26 cellular contexts compared by ENCODE assay signal in genomic region chr2:36481709-36482108, GRCh38.
A peak's percentile ranks its signal among the peaks of the same experiment; 100 is the strongest.
DNase-seq lines count a peak whose midpoint lies in the region; ATAC-seq, FAIRE-seq and TF ChIP-seq lines count a peak whose summit lies in the region.
"Had no signal": no experiment of that assay in that cellular context is flagged by ENCODE, and none has a peak within 500 bp of the region (broad histone marks: within the 10 kb centered on the region; RNA-seq: fewer than 3 reads in every experiment).

No MANE protein-coding gene starts in this region.

- POLR2A ChIA-PET in AG04450 (lab: Yijun Ruan, JAX) (no interaction called here), Panc1 (lab: Charles Lee) (no interaction called here), endothelial cell of umbilical vein (lab: Charles Lee) (no interaction called here)

- H3K36me3 ChIP-seq in Panc1 (ENCODE audit: control insufficient read depth, insufficient read depth, low read length) (peaks cover 75% of the 10 kb centered on the region), endothelial cell of umbilical vein (ENCODE audit: control insufficient read depth in 2 of 2, extremely low read depth in 1 of 2, insufficient read depth in 2 of 2, low read length in 2 of 2) (peaks cover 47 to 50% of the 10 kb centered on the region in 2 experiments)

- FAIRE-seq in endothelial cell of umbilical vein (lab: Jason Lieb, UNC): no peak

- no peak overlapping the region for H3K9ac ChIP-seq in endothelial cell of umbilical vein (replicated peaks; ENCODE audit: extremely low read depth, insufficient read depth, low read length)
- H3K9ac ChIP-seq: BLaER1 treated with 17β-estradiol and CSF1 and Interleukin-3, amounts not matched to agents 10 nM and 100 nM had no signal

- H3K9me3 ChIP-seq in AG04450 (ENCODE audit: control insufficient read depth, insufficient read depth, low read length) (peaks cover 7% of the 10 kb centered on the region), Panc1 (ENCODE audit: control insufficient read depth, insufficient read depth, low read depth, low read length) (peaks cover 9% of the 10 kb centered on the region; the same call in 1 of the 2 replicates), endothelial cell of umbilical vein (replicated peaks; ENCODE audit: control insufficient read depth, insufficient read depth, low read length) (no peaks in the 10 kb centered on the region)

- H4K20me1 ChIP-seq in endothelial cell of umbilical vein (replicated peaks; ENCODE audit: control insufficient read depth, extremely low read depth, insufficient read depth, low read length): no peaks in the 10 kb centered on the region
- H4K20me1 ChIP-seq: BLaER1 treated with 17β-estradiol and CSF1 and Interleukin-3, amounts not matched to agents 10 nM and 100 nM had no signal

- peaks cover 51% of the 10 kb centered on the region for H3K79me2 ChIP-seq in endothelial cell of umbilical vein (ENCODE audit: control insufficient read depth, insufficient read depth, low read length)

- H3K9me3 Mint-ChIP-seq in progenitor cell of endocrine pancreas (ENCODE audit: low read depth): peaks cover 3% of the 10 kb centered on the region
- H3K9me3 Mint-ChIP-seq: effector memory CD8-positive, alpha-beta T cell had no signal

- H3K4me3 Mint-ChIP-seq in progenitor cell of endocrine pancreas (ENCODE audit: low read depth): no peak overlapping the region
- H3K4me3 Mint-ChIP-seq: activated CD4-positive, alpha-beta memory T cell treated with anti-CD3 and anti-CD28 coated beads for 36 hours; activated naive CD4-positive, alpha-beta T cell treated with anti-CD3 and anti-CD28 coated beads, Interleukin-2, amount 10 ng/mL, durations not matched to agents 7 days and 5 days; activated T-helper 1 cell treated with anti-CD3 and anti-CD28 coated beads, Interleukin-12 subunit alpha, Interleukin-12 subunit beta, Interleukin-2, Interleukin-4 antibody, amounts not matched to agents 30 ng/mL and 10 ng/mL and 1 ng/mL, durations not matched to agents 14 hours and 24 hours and 36 hours; effector memory CD8-positive, alpha-beta T cell had no signal

- DNase-seq in AG04450 (ENCODE audit: low read depth, low spot score) (no peak), Panc1 (ENCODE audit: low read depth, low spot score) (no peak), endothelial cell of umbilical vein (ENCODE audit: low read depth, low spot score) (no peak), progenitor cell of endocrine pancreas (ENCODE audit: low spot score, unreplicated experiment) (no peak), H4 (ENCODE audit: low spot score) (no peak), NCI-H1930 (lab: John Stamatoyannopoulos, UW) (no peak), T1000 (lab: John Stamatoyannopoulos, UW) (no peak)
- DNase-seq: activated CD4-positive, alpha-beta memory T cell treated with anti-CD3 and anti-CD28 coated beads for 36 hours; activated CD4-positive, CD25-positive, alpha-beta regulatory T cell; activated CD8-positive, alpha-beta memory T cell treated with anti-CD3 and anti-CD28 coated beads, Interleukin-2, amount 50 U/mL, for 4 hours; activated naive CD4-positive, alpha-beta T cell treated with anti-CD3 and anti-CD28 coated beads, Interleukin-2, amount 10 ng/mL, durations not matched to agents 7 days and 5 days; amygdala; effector memory CD8-positive, alpha-beta T cell; foreskin melanocyte; H7; KBM-7; NCI-H1436; NCI-H2107; NCI-H748 treated with DMSO at 0.1 percent for 48 hours; stimulated activated naive CD8-positive, alpha-beta T cell treated with anti-CD3 and anti-CD28 coated beads, Interleukin-15, Interleukin-2, amounts not matched to agents 100 U/mL and 50 U/mL, for 24 hours had no signal

- no peak for TF ChIP-seq CTCF in AG04450 (IDR thresholded peaks at IDR 0.05; ENCODE audit: low read depth, low read length)
- no peak for TF ChIP-seq CTCF in Panc1 (IDR thresholded peaks at IDR 0.05)
- no peak for TF ChIP-seq CTCF in endothelial cell of umbilical vein (IDR thresholded peaks at IDR 0.05; ENCODE audit: extremely low read depth in 1 of 2, insufficient read depth in 1 of 2, low read depth in 1 of 2, low read length in 2 of 2)
- TF ChIP-seq CTCF in progenitor cell of endocrine pancreas (IDR thresholded peaks at IDR 0.05; ENCODE audit: unreplicated experiment): no peak

- no peak overlapping the region for H3K4me2 ChIP-seq in endothelial cell of umbilical vein (ENCODE audit: insufficient read depth, low read length)

- H3K36me3 Mint-ChIP-seq in progenitor cell of endocrine pancreas (ENCODE audit: insufficient read depth): peaks cover 36% of the 10 kb centered on the region
- H3K36me3 Mint-ChIP-seq: activated naive CD4-positive, alpha-beta T cell treated with anti-CD3 and anti-CD28 coated beads, Interleukin-2, amount 10 ng/mL, durations not matched to agents 7 days and 5 days had no signal

- BruUV-seq in Panc1 (replicated peaks; lab: Mats Ljungman, UMichigan): no TSS peak
- no TSS peak for BruUV-seq in endothelial cell of umbilical vein (replicated peaks; lab: Mats Ljungman, UMichigan)

- no peak for TF ChIP-seq POLR2A in endothelial cell of umbilical vein (IDR thresholded peaks at IDR 0.05; ENCODE audit: low read depth, low read length)

- ATAC-seq in Panc1 (no peak), HG02623 (IDR thresholded peaks at IDR 0.05; ENCODE audit: unreplicated experiment) (no peak)
- ATAC-seq: effector memory CD8-positive, alpha-beta T cell; esophagus mucosa; stimulated activated naive CD8-positive, alpha-beta T cell treated with anti-CD3 and anti-CD28 coated beads, Interleukin-15, Interleukin-2, amounts not matched to agents 100 U/mL and 50 U/mL, for 24 hours had no signal

- H3K27me3 ChIP-seq in AG04450 (ENCODE audit: control insufficient read depth, insufficient read depth, low read length) (no peaks in the 10 kb centered on the region), Panc1 (ENCODE audit: control insufficient read depth, insufficient read depth, low read length) (no peaks in the 10 kb centered on the region), endothelial cell of umbilical vein (ENCODE audit: control insufficient read depth in 2 of 2, insufficient read depth in 2 of 2, low read length in 2 of 2) (no peaks in the 10 kb centered on the region)
- H3K27me3 ChIP-seq: BLaER1 treated with 17β-estradiol and CSF1 and Interleukin-3, amounts not matched to agents 10 nM and 100 nM had no signal

- intact Hi-C loops in Panc1 (cut with micrococcal nuclease; ENCODE audit: unreplicated experiment): no loop called here
- intact Hi-C loops in endothelial cell of umbilical vein (cut with micrococcal nuclease): no loop called here

- H3K4me1 ChIP-seq in Panc1 (ENCODE audit: control insufficient read depth, insufficient read depth, low read length) (peaks cover 85% of the 10 kb centered on the region), endothelial cell of umbilical vein (ENCODE audit: control insufficient read depth, extremely low read depth, insufficient read depth, low read length) (peaks cover 91% of the 10 kb centered on the region)

- H3K4me1 Mint-ChIP-seq in progenitor cell of endocrine pancreas (ENCODE audit: low read depth): peaks cover 15% of the 10 kb centered on the region
- H3K4me1 Mint-ChIP-seq: activated naive CD4-positive, alpha-beta T cell treated with anti-CD3 and anti-CD28 coated beads, Interleukin-2, amount 10 ng/mL, durations not matched to agents 7 days and 5 days had no signal

- dilution Hi-C loops in endothelial cell of umbilical vein (cut with MboI; ENCODE audit: extremely low pct_ligation_motif_present, low sequenced_read_pairs): no loop called here

- H3K27ac ChIP-seq in AG04450 (ENCODE audit: low read depth, low read length) (peak overlapping the region; percentile 22), Panc1 (ENCODE audit: low read length) (peak overlapping the region; percentile 98), endothelial cell of umbilical vein (ENCODE audit: insufficient read depth, low read depth, low read length) (no peak overlapping the region)
- H3K27ac ChIP-seq: BLaER1 treated with 17β-estradiol and CSF1 and Interleukin-3, amounts not matched to agents 10 nM and 100 nM had no signal

- H3K4me3 ChIP-seq in AG04450 (ENCODE audit: low read depth, low read length) (no peak overlapping the region), Panc1 (ENCODE audit: low read depth in 2 of 2, low read length in 2 of 2) (no peak overlapping the region), endothelial cell of umbilical vein (replicated peaks in 1 of 3; ENCODE audit: insufficient read depth in 1 of 3, low read depth in 1 of 3, low read length in 3 of 3) (no peak overlapping the region)
- H3K4me3 ChIP-seq: BLaER1 treated with 17β-estradiol and CSF1 and Interleukin-3, amounts not matched to agents 10 nM and 100 nM; coronary artery; lung had no signal

- CTCF ChIA-PET in AG04450 (lab: Charles Lee) (no interaction called here), Panc1 (lab: Charles Lee) (no interaction called here), endothelial cell of umbilical vein (lab: Charles Lee) (no interaction called here)

- no peaks in the 10 kb centered on the region for H3K27me3 Mint-ChIP-seq in progenitor cell of endocrine pancreas
- H3K27me3 Mint-ChIP-seq: activated CD4-positive, alpha-beta memory T cell treated with anti-CD3 and anti-CD28 coated beads for 36 hours; effector memory CD8-positive, alpha-beta T cell had no signal

- in situ Hi-C loops in Panc1 (cut with HindIII; ENCODE audit: low pct_unique_long_range_greater_than_20kb, low sequenced_read_pairs): no loop called here

- H2AFZ ChIP-seq in endothelial cell of umbilical vein (ENCODE audit: low read depth, low read length): no peak overlapping the region

- H3K9me1 ChIP-seq in endothelial cell of umbilical vein (replicated peaks; ENCODE audit: control insufficient read depth, extremely low read depth, insufficient read depth, low read length): no peaks in the 10 kb centered on the region

- H3K27ac Mint-ChIP-seq in progenitor cell of endocrine pancreas: peak overlapping the region; percentile 49
- H3K27ac Mint-ChIP-seq: activated CD4-positive, alpha-beta memory T cell treated with anti-CD3 and anti-CD28 coated beads for 36 hours; activated naive CD4-positive, alpha-beta T cell treated with anti-CD3 and anti-CD28 coated beads, Interleukin-2, amount 10 ng/mL, durations not matched to agents 7 days and 5 days; activated T-helper 1 cell treated with anti-CD3 and anti-CD28 coated beads, Interleukin-12 subunit alpha, Interleukin-12 subunit beta, Interleukin-2, Interleukin-4 antibody, amounts not matched to agents 30 ng/mL and 10 ng/mL and 1 ng/mL, durations not matched to agents 14 hours and 24 hours and 36 hours; effector memory CD8-positive, alpha-beta T cell had no signal

TF ChIP-seq in endothelial cell of umbilical vein, 7 proteins besides CTCF, POLR2A, EP300 and RAD21:
- TF ChIP-seq EZH2 (IDR thresholded peaks at IDR 0.05; ENCODE audit: borderline replicate concordance, low read depth, low read length, severe bottlenecking): no peak
- no peak for TF ChIP-seq GATA2 (IDR thresholded peaks at IDR 0.05; ENCODE audit: insufficient read depth, insufficient read length, low read depth, low read length)
- no peak for TF ChIP-seq FOS (IDR thresholded peaks at IDR 0.05; ENCODE audit: borderline replicate concordance, insufficient read depth, low read length)
- peak; percentile 38 for TF ChIP-seq POLR2AphosphoS5 (IDR thresholded peaks at IDR 0.05; ENCODE audit: insufficient read depth, low read depth, low read length)
